Comparison of ENCODE assay signal across 8 cellular contexts in the genomic region with DNA sequence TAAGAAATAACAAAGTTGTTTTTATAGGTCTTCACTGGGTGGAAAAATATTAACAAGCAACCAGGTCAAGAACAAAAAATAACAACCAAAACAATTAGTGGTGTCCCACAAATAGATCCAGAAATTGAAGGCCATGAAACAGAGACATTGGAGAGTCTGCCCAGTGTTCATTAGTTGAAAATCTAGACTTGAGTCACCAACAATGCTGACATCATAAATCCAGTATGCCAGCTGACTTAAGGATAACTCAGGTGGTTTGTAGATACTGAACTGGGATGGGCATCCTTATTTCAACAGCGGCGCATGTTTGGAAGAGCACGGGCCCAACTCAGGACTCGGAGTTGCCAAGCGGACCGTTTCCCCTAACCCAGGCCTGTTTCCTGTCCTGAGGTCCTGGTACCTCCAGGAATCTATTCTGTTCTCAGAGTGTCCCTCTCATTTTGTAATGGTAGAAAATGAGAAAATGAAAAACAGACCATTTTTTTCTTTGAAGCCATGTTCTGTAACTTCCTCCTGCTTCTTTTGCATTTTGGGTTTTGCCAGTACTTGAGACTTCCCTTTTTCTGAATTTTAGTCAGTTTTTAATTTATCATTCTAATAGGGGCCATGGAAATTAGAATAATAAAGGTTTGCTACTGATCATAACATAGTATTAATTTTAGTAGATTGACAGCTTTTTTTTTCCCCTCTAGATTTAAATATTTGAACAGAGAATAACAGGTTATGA.
A peak's percentile ranks its signal among the peaks of the same experiment; 100 is the strongest.
DNase-seq lines count a peak whose midpoint lies in the region; ATAC-seq and TF ChIP-seq lines count a peak whose summit lies in the region.

No MANE protein-coding gene starts in this region.

- peaks cover 7% of the 10 kb centered on the region for H3K9me3 Mint-ChIP-seq in MCF 10A (ENCODE audit: unreplicated experiment)
- H3K9me3 Mint-ChIP-seq in T-helper 1 cell treated with Interleukin-12 subunit alpha and Interleukin-12 subunit beta and Interleukin-4 antibody, amounts not matched to agents 30 μg/mL and 1 μg/mL, for 36 hours = no peaks in the 10 kb centered on the region

- TF ChIP-seq POLR2A in breast epithelium (IDR thresholded peaks at IDR 0.05) = no peak
- no peak for TF ChIP-seq POLR2A in sigmoid colon (IDR thresholded peaks at IDR 0.05)

- H3K4me3 Mint-ChIP-seq in MCF 10A (ENCODE audit: unreplicated experiment) = no peak overlapping the region
- peak overlapping the region; percentile 79 for H3K4me3 Mint-ChIP-seq in T-helper 1 cell treated with Interleukin-12 subunit alpha and Interleukin-12 subunit beta and Interleukin-4 antibody, amounts not matched to agents 30 μg/mL and 1 μg/mL, for 36 hours

- no peak for TF ChIP-seq EP300 in sigmoid colon (IDR thresholded peaks at IDR 0.05)

- CTCF ChIA-PET in MCF 10A (lab: Yijun Ruan, JAX) = interaction anchor here (0.6 to 1.6 kb wide), 11 partner anchors 27 to 148 kb away, joined by 3 to 9 read pairs (median 4); no protein-coding TSS in a partner anchor

- no peaks in the 10 kb centered on the region for H3K27me3 ChIP-seq in breast epithelium
- no peaks in the 10 kb centered on the region for H3K27me3 ChIP-seq in mucosa of rectum (ENCODE audit: control insufficient read depth in 2 of 2, insufficient read depth in 2 of 2, low read length in 2 of 2)
- no peaks in the 10 kb centered on the region for H3K27me3 ChIP-seq in sigmoid colon

- peak overlapping the region; percentile 80 for H3K27ac Mint-ChIP-seq in MCF 10A (ENCODE audit: low read depth, unreplicated experiment)
- H3K27ac Mint-ChIP-seq in T-helper 1 cell treated with Interleukin-12 subunit alpha and Interleukin-12 subunit beta and Interleukin-4 antibody, amounts not matched to agents 30 μg/mL and 1 μg/mL, for 36 hours = peak overlapping the region; percentile 93

- H3K27ac ChIP-seq in breast epithelium (peak overlapping the region in 1 of 2 donors; percentile 65), mucosa of rectum (ENCODE audit: low read depth in 2 of 2, low read length in 2 of 2) (peak overlapping the region; percentile 46 to 56), sigmoid colon (no peak overlapping the region)

- intact Hi-C loops in MCF 10A (cut with micrococcal nuclease) (no loop called here), breast epithelium (cut with DNase I; ENCODE audit: low total_unique reads) (loop anchor here (10.0 kb wide), 1 partner anchor 139 kb away; no protein-coding TSS in a partner anchor), sigmoid colon (cut with DNase I) (no loop called here)

- H3K9me3 ChIP-seq in breast epithelium = no peaks in the 10 kb centered on the region
- H3K9me3 ChIP-seq in mucosa of rectum (ENCODE audit: control insufficient read depth in 2 of 2, low read length in 2 of 2) = no peaks in the 10 kb centered on the region
- H3K9me3 ChIP-seq in sigmoid colon = no peaks in the 10 kb centered on the region

- H3K4me1 Mint-ChIP-seq in MCF 10A (ENCODE audit: insufficient read depth, unreplicated experiment) = peaks cover 31% of the 10 kb centered on the region
- peaks cover 87% of the 10 kb centered on the region for H3K4me1 Mint-ChIP-seq in T-helper 1 cell treated with Interleukin-12 subunit alpha and Interleukin-12 subunit beta and Interleukin-4 antibody, amounts not matched to agents 30 μg/mL and 1 μg/mL, for 36 hours (ENCODE audit: low read depth)

- no peaks in the 10 kb centered on the region for H3K27me3 Mint-ChIP-seq in MCF 10A (ENCODE audit: insufficient read depth, unreplicated experiment)
- no peaks in the 10 kb centered on the region for H3K27me3 Mint-ChIP-seq in T-helper 1 cell treated with Interleukin-12 subunit alpha and Interleukin-12 subunit beta and Interleukin-4 antibody, amounts not matched to agents 30 μg/mL and 1 μg/mL, for 36 hours (ENCODE audit: low read depth)

- no peak overlapping the region for H3K9ac ChIP-seq in mucosa of rectum (ENCODE audit: low read depth in 1 of 2, low read length in 2 of 2)

- BruUV-seq in MCF 10A (replicated peaks; lab: Mats Ljungman, UMichigan) = TSS peak; percentile 42

- peak; percentile 5 for ATAC-seq in HG03135 (IDR thresholded peaks at IDR 0.05; ENCODE audit: unreplicated experiment)
- ATAC-seq in activated CD4-positive, CD25-positive, alpha-beta regulatory T cell treated with anti-CD3 and anti-CD28 coated beads, Interleukin-2, amount 50 U/mL, for 24 hours = no peak

- no peaks in the 10 kb centered on the region for H3K36me3 Mint-ChIP-seq in MCF 10A (ENCODE audit: insufficient read depth, unreplicated experiment)
- H3K36me3 Mint-ChIP-seq in T-helper 1 cell treated with Interleukin-12 subunit alpha and Interleukin-12 subunit beta and Interleukin-4 antibody, amounts not matched to agents 30 μg/mL and 1 μg/mL, for 36 hours (ENCODE audit: low read depth) = peaks cover 17% of the 10 kb centered on the region

- POLR2A ChIA-PET in MCF 10A (lab: Yijun Ruan, JAX) = interaction anchor here (0.5 to 3.7 kb wide), 22 partner anchors 10 to 287 kb away, joined by 3 to 32 read pairs (median 4); partner anchors contain the start of genes DMXL1, DTWD2 and TNFAIP8

- DNase-seq in MCF 10A (ENCODE audit: unreplicated experiment) (peak; percentile 79), breast epithelium (ENCODE audit: low spot score in 2 of 2) (no peak), NCI-H2227 treated with DMSO at 0.1 percent for 48 hours (lab: John Stamatoyannopoulos, UW) (no peak), sigmoid colon (no peak)

- H3K4me3 ChIP-seq in breast epithelium (no peak overlapping the region), mucosa of rectum (ENCODE audit: low read length in 2 of 2) (no peak overlapping the region), sigmoid colon (no peak overlapping the region)

- H3K36me3 ChIP-seq in breast epithelium = no peaks in the 10 kb centered on the region
- H3K36me3 ChIP-seq in mucosa of rectum (ENCODE audit: control insufficient read depth in 2 of 2, insufficient read depth in 2 of 2, low read length in 2 of 2) = no peaks in the 10 kb centered on the region
- no peaks in the 10 kb centered on the region for H3K36me3 ChIP-seq in sigmoid colon

- TF ChIP-seq CTCF in MCF 10A (IDR thresholded peaks at IDR 0.05; ENCODE audit: unreplicated experiment) (no peak), breast epithelium (IDR thresholded peaks at IDR 0.05) (no peak), sigmoid colon (IDR thresholded peaks at IDR 0.05) (no peak)

- 79 to 87% methylated on average over 6 of the region's 6 CpGs for WGBS in sigmoid colon, 2 donors

- no peaks in the 10 kb centered on the region for H3K4me1 ChIP-seq in breast epithelium
- peaks cover 13% of the 10 kb centered on the region in 2 donors for H3K4me1 ChIP-seq in mucosa of rectum (ENCODE audit: control insufficient read depth in 2 of 2, insufficient read depth in 2 of 2, low read length in 2 of 2)
- H3K4me1 ChIP-seq in sigmoid colon = peaks cover 0 to 28% (median 11%) of the 10 kb centered on the region in 4 donors

Comparison
In these comparisons a context has a peak if more than half of its experiments do, and no peak if none do; other contexts are left out.
1. H3K27ac ChIP-seq: peak in mucosa of rectum (2 of 2); none in sigmoid colon (0 of 4).